ENCODE assay signal across 15 cellular contexts in genomic region chr14:58777541-58777979, GRCh38.
A peak's percentile ranks its signal among the peaks of the same experiment; 100 is the strongest.
DNase-seq lines count a peak whose midpoint lies in the region; ATAC-seq and TF ChIP-seq lines count a peak whose summit lies in the region.
"Had no signal": no experiment of that assay in that cellular context is flagged by ENCODE, and none has a peak within 500 bp of the region (broad histone marks: within the 10 kb centered on the region; RNA-seq: fewer than 3 reads in every experiment).

No MANE protein-coding gene starts in this region.

- 20% methylated on average over 1 of the region's 7 CpGs; no CpG with 5 or more reads in 1 of the 2 experiments for WGBS in IMR-90 (ENCODE audit: extremely low coverage in 2 of 2, insufficient read length in 1 of 2), 2 experiments

- no peak overlapping the region for H2BK15ac ChIP-seq in IMR-90 (ENCODE audit: low read depth, low read length)

- dilution Hi-C loops in IMR-90 (cut with HindIII; ENCODE audit: low sequenced_read_pairs, unreplicated experiment), result no loop called here

- H3K18ac ChIP-seq in IMR-90 (ENCODE audit: low read depth, low read length), result no peak overlapping the region

- in situ Hi-C loops in IMR-90 (cut with MboI; ENCODE audit: low sequenced_read_pairs), result no loop called here

- CTCF ChIA-PET in IMR-90 (lab: Yijun Ruan, JAX) (no interaction called here), MCF 10A (lab: Yijun Ruan, JAX) (interaction anchor here (0.6 kb wide), 1 partner anchor 308 kb away, joined by 3 read pairs; no protein-coding TSS in a partner anchor)

- H3K4me1 Mint-ChIP-seq in endothelial cell (ENCODE audit: unreplicated experiment), result peaks cover 10% of the 10 kb centered on the region
- peaks cover 36% of the 10 kb centered on the region for H3K4me1 Mint-ChIP-seq in progenitor cell of endocrine pancreas (ENCODE audit: low read depth)
- no peaks in the 10 kb centered on the region for H3K4me1 Mint-ChIP-seq in MCF 10A (ENCODE audit: insufficient read depth, unreplicated experiment)

- no peaks in the 10 kb centered on the region for H4K20me1 ChIP-seq in IMR-90 (ENCODE audit: insufficient read depth, low read length)

- POLR2A ChIA-PET in IMR-90 (lab: Charles Lee; ENCODE audit: unreplicated experiment) (no interaction called here), MCF 10A (lab: Yijun Ruan, JAX) (interaction anchor here (0.7 kb wide), 1 partner anchor 14 kb away, joined by 3 read pairs; no protein-coding TSS in a partner anchor)

- no peak overlapping the region for H2BK5ac ChIP-seq in IMR-90 (ENCODE audit: low read depth, low read length, poor library complexity, severe bottlenecking)

- H2AK9ac ChIP-seq in IMR-90 (replicated peaks; ENCODE audit: low read depth, low read length, poor library complexity), result no peak overlapping the region

- H3K27ac ChIP-seq in IMR-90 (ENCODE audit: insufficient read depth, low read length), result no peak overlapping the region
- H3K27ac ChIP-seq: gastroesophageal sphincter had no signal

- TF ChIP-seq RAD21 in IMR-90 (IDR thresholded peaks at IDR 0.05; ENCODE audit: low read length), result no peak

- peaks cover 6% of the 10 kb centered on the region; the same call in 1 of the 2 replicates for H3K27me3 ChIP-seq in IMR-90 (ENCODE audit: control insufficient read depth, insufficient read depth, low read length)
- H3K27me3 ChIP-seq: gastroesophageal sphincter had no signal

- DNase-seq in GM12865 (ENCODE audit: low read depth) (peak; percentile 36), IMR-90 (peak; percentile 76), endothelial cell (ENCODE audit: low spot score) (no peak), progenitor cell of endocrine pancreas (ENCODE audit: low spot score, unreplicated experiment) (no peak), AG08395 (ENCODE audit: low spot score) (no peak), AML-193 (lab: John Stamatoyannopoulos, UW) (no peak), MCF 10A (ENCODE audit: unreplicated experiment) (no peak)
- DNase-seq: activated CD4-positive, alpha-beta T cell treated with anti-CD3 and anti-CD28 coated beads for 48 hours; activated CD8-positive, alpha-beta memory T cell treated with anti-CD3 and anti-CD28 coated beads, Interleukin-2, amount 50 U/mL, for 48 hours; activated gamma-delta T cell treated with Interleukin-2 at 50 U/mL for 16 hours; amniotic stem cell; MV-4-11; stimulated activated CD4-positive, alpha-beta T cell treated with anti-CD3 and anti-CD28 coated beads, Interleukin-4, amount 100 ng/mL, for 4 hours; stimulated activated CD8-positive, alpha-beta memory T cell treated with anti-CD3 and anti-CD28 coated beads, Interleukin-4, amount 100 ng/mL, for 48 hours had no signal

- H3K9me1 ChIP-seq in IMR-90 (ENCODE audit: insufficient read depth, low read length), result 0 out of 2 replicates have a peak, but pooled peaks cover 4% of the 10 kb centered on the region

- H3K79me1 ChIP-seq in IMR-90 (ENCODE audit: low read depth in 1 of 2, low read length in 2 of 2), result no peaks in the 10 kb centered on the region

- no peak overlapping the region for H3K4me2 ChIP-seq in IMR-90 (ENCODE audit: low read depth, low read length)

- H2AFZ ChIP-seq in IMR-90 (replicated peaks; ENCODE audit: low read length, poor library complexity), result no peak overlapping the region

- peak; percentile 44; the same call in 1 of the 2 replicates for ATAC-seq in IMR-90 (ENCODE audit: low read depth)
- ATAC-seq: gastroesophageal sphincter had no signal

- peaks cover 6% of the 10 kb centered on the region; the same call in 1 of the 2 replicates for H3K4me1 ChIP-seq in IMR-90 (ENCODE audit: control insufficient read depth, insufficient read depth, low read length)
- H3K4me1 ChIP-seq: gastroesophageal sphincter had no signal

- H3K9me3 ChIP-seq in IMR-90 (ENCODE audit: control insufficient read depth, insufficient read depth, low read length), result no peaks in the 10 kb centered on the region
- H3K9me3 ChIP-seq: gastroesophageal sphincter had no signal

- H4K5ac ChIP-seq in IMR-90 (ENCODE audit: low read depth, low read length), result no peak overlapping the region

- no peak overlapping the region for H3K9ac ChIP-seq in IMR-90 (ENCODE audit: low read depth, low read length)

- H2BK120ac ChIP-seq in IMR-90 (ENCODE audit: low read depth, low read length), result no peak overlapping the region

- BruUV-seq in IMR-90 (replicated peaks; lab: Mats Ljungman, UMichigan) (no TSS peak), MCF 10A (replicated peaks; lab: Mats Ljungman, UMichigan) (no TSS peak)

- no peak for TF ChIP-seq POLR2A in IMR-90 (IDR thresholded peaks at IDR 0.05; ENCODE audit: low read depth, low read length)

- no peak overlapping the region for H2BK20ac ChIP-seq in IMR-90 (ENCODE audit: low read depth, low read length)

- H3K56ac ChIP-seq in IMR-90 (ENCODE audit: extremely low read depth, insufficient read depth, low read length), result no peak overlapping the region

- no peaks in the 10 kb centered on the region for H3K27me3 Mint-ChIP-seq in endothelial cell (ENCODE audit: unreplicated experiment)
- no peaks in the 10 kb centered on the region for H3K27me3 Mint-ChIP-seq in progenitor cell of endocrine pancreas
- H3K27me3 Mint-ChIP-seq in MCF 10A (ENCODE audit: insufficient read depth, unreplicated experiment), result peaks cover 83% of the 10 kb centered on the region

- no peak overlapping the region for H4K8ac ChIP-seq in IMR-90 (ENCODE audit: low read depth in 2 of 2, low read length in 2 of 2)

- no peak overlapping the region for H3K14ac ChIP-seq in IMR-90 (replicated peaks; ENCODE audit: low read depth, low read length)

- intact Hi-C loops in IMR-90 (cut with micrococcal nuclease), result no loop called here
- intact Hi-C loops in MCF 10A (cut with micrococcal nuclease), result no loop called here

- H2AK5ac ChIP-seq in IMR-90 (ENCODE audit: low read depth, low read length), result no peak overlapping the region

- H3K36me3 Mint-ChIP-seq in endothelial cell (ENCODE audit: low read depth, unreplicated experiment) (no peaks in the 10 kb centered on the region), progenitor cell of endocrine pancreas (ENCODE audit: insufficient read depth) (no peaks in the 10 kb centered on the region), MCF 10A (ENCODE audit: insufficient read depth, unreplicated experiment) (no peaks in the 10 kb centered on the region)

- H3K27ac Mint-ChIP-seq in endothelial cell (ENCODE audit: unreplicated experiment) (peak overlapping the region; percentile 44), progenitor cell of endocrine pancreas (peak overlapping the region; percentile 43), MCF 10A (ENCODE audit: low read depth, unreplicated experiment) (no peak overlapping the region)

- H3K36me3 ChIP-seq in IMR-90 (ENCODE audit: control insufficient read depth, insufficient read depth, low read length), result no peaks in the 10 kb centered on the region
- H3K36me3 ChIP-seq: gastroesophageal sphincter had no signal

- no peak overlapping the region for H3K4ac ChIP-seq in IMR-90 (ENCODE audit: low read depth, low read length)

- no peak overlapping the region for H4K91ac ChIP-seq in IMR-90 (ENCODE audit: insufficient read depth, low read depth, low read length)

- no peak for TF ChIP-seq CTCF in GM12865 (IDR thresholded peaks at IDR 0.05; ENCODE audit: insufficient read depth, low read depth, low read length, missing control alignments)
- TF ChIP-seq CTCF in IMR-90 (conservative IDR thresholded peaks at IDR 0.05; ENCODE audit: low read depth, low read length), result no peak
- no peak for TF ChIP-seq CTCF in endothelial cell (IDR thresholded peaks at IDR 0.05; ENCODE audit: unreplicated experiment)
- no peak for TF ChIP-seq CTCF in progenitor cell of endocrine pancreas (IDR thresholded peaks at IDR 0.05; ENCODE audit: unreplicated experiment)
- TF ChIP-seq CTCF in MCF 10A (IDR thresholded peaks at IDR 0.05; ENCODE audit: unreplicated experiment), result no peak

- H3K4me3 ChIP-seq in GM12865 (ENCODE audit: low read depth, low read length) (no peak overlapping the region), IMR-90 (ENCODE audit: insufficient read depth, low read depth, low read length) (no peak overlapping the region)
- H3K4me3 ChIP-seq: gastroesophageal sphincter had no signal

- no peak overlapping the region for H3K23ac ChIP-seq in IMR-90 (ENCODE audit: low read depth, low read length)

- H3K9me3 Mint-ChIP-seq in endothelial cell (ENCODE audit: unreplicated experiment) (no peaks in the 10 kb centered on the region), progenitor cell of endocrine pancreas (ENCODE audit: low read depth) (peaks cover 3% of the 10 kb centered on the region), MCF 10A (ENCODE audit: unreplicated experiment) (no peaks in the 10 kb centered on the region)

- H3K4me3 Mint-ChIP-seq in endothelial cell (ENCODE audit: unreplicated experiment) (no peak overlapping the region), progenitor cell of endocrine pancreas (ENCODE audit: low read depth) (no peak overlapping the region), MCF 10A (ENCODE audit: unreplicated experiment) (no peak overlapping the region)

TF ChIP-seq in IMR-90, 13 proteins besides CTCF, POLR2A, EP300 and RAD21:
- TF ChIP-seq MXI1 (IDR thresholded peaks at IDR 0.05; ENCODE audit: borderline replicate concordance, low read depth, low read length) (no peak), BHLHE40 (IDR thresholded peaks at IDR 0.05; ENCODE audit: low read depth, low read length) (peak; percentile 35; the same call in 1 of the 2 replicates), MAZ (IDR thresholded peaks at IDR 0.05; ENCODE audit: borderline replicate concordance, low read depth, low read length) (no peak), MAFK (IDR thresholded peaks at IDR 0.05; ENCODE audit: low read depth, low read length) (no peak)

Comparison
In these comparisons a context has a peak if more than half of its experiments do, and no peak if none do; other contexts are left out.
1. DNase-seq: peak in GM12865 (single experiment) and IMR-90 (single experiment); none in endothelial cell (single experiment), progenitor cell of endocrine pancreas (single experiment), AG08395 (single experiment), AML-193 (0 of 2) and MCF 10A (single experiment).